ENCODE assay signal across 8 cellular contexts in genomic region chrX:107775734-107776511, GRCh38. TPM values are rescaled to one million over a fixed set of nuclear protein-coding genes. Genes with fewer than 3 reads are reported as not detected.
A peak's percentile ranks its signal among the peaks of the same experiment; 100 is the strongest.
DNase-seq lines count a peak whose midpoint lies in the region; ATAC-seq and TF ChIP-seq lines count a peak whose summit lies in the region.

Gene TSC22D3 (minus strand): TSS chrX:107775787. CDS start chrX:107775419, 368 bp downstream.

- peaks cover 0 to 2% (median 0%) of the 10 kb centered on the region in 4 donors for H3K36me3 ChIP-seq in liver (ENCODE audit: control insufficient read depth in 4 of 4, insufficient read depth in 3 of 4, low read depth in 1 of 4, low read length in 3 of 4)

- peak within 1 kb of the TSS in 1 of 2 donors; percentile 42 for H3K9ac ChIP-seq in liver (ENCODE audit: low read depth in 1 of 2, low read length in 2 of 2)

- H3K27ac ChIP-seq in dorsolateral prefrontal cortex (peak within 1 kb of the TSS in 58 of 59 donors; percentile 24 to 87 (median 76)), liver (ENCODE audit: low read depth in 1 of 2, low read length in 2 of 2) (peak within 1 kb of the TSS; percentile 13 to 54)

- H3K4me1 ChIP-seq in liver (ENCODE audit: control insufficient read depth in 4 of 4, insufficient read depth in 4 of 4, low read length in 3 of 4), result peaks cover 2 to 25% (median 12%) of the 10 kb centered on the region in 4 donors

- peak; percentile 60 to 76 for TF ChIP-seq RAD21 in liver (IDR thresholded peaks at IDR 0.05)

- TF ChIP-seq CTCF in dorsolateral prefrontal cortex (IDR thresholded peaks at IDR 0.05 in 54 of 56, conservative IDR thresholded peaks at IDR 0.05 in 2 of 56; ENCODE audit: low read depth in 1 of 56, partially characterized antibody in 56 of 56) (peak in 29 of 56 donors; percentile 10 to 56 (median 31)), liver (IDR thresholded peaks at IDR 0.05; ENCODE audit: low read depth, low read length, missing input control) (peak; percentile 5)

- peak within 1 kb of the TSS; percentile 29 to 76 (median 62) for H3K4me3 ChIP-seq in dorsolateral prefrontal cortex
- peak within 1 kb of the TSS; percentile 20 to 71 (median 66) for H3K4me3 ChIP-seq in liver (ENCODE audit: low read depth in 1 of 3, low read length in 3 of 3)

- under 1% methylated on average over 59 of the region's 59 CpGs for WGBS in liver

- DNase-seq in Ammon's horn (ENCODE audit: low spot score), result peak; percentile 85
- peak; percentile 40 for DNase-seq in GM19238 (ENCODE audit: insufficient read length, low spot score)
- peak; percentile 47 to 79 for DNase-seq in NCI-H526 (lab: John Stamatoyannopoulos, UW)
- DNase-seq in activated CD4-positive, alpha-beta T cell treated with anti-CD3 and anti-CD28 coated beads, Interleukin-2, amount 50 U/mL, for 48 hours, result peak; percentile 51 to 68
- peak; percentile 53 to 84 (median 74) for DNase-seq in dorsolateral prefrontal cortex
- DNase-seq in stimulated activated CD4-positive, alpha-beta T cell treated with anti-CD3 and anti-CD28 coated beads, Interleukin-4, amount 100 ng/mL, for 1 hour, result peak; percentile 48

- ATAC-seq in HG03378 (IDR thresholded peaks at IDR 0.05; ENCODE audit: unreplicated experiment), result peak; percentile 63

- intact Hi-C loops in dorsolateral prefrontal cortex (cut with DNase I), result loop anchor here (2.0 to 5.0 kb wide), 5 partner anchors 33 to 119 kb away; no protein-coding TSS in a partner anchor

- H3K9me3 ChIP-seq in liver (ENCODE audit: control insufficient read depth in 4 of 4, low read length in 3 of 4), result no peaks in the 10 kb centered on the region

- H3K27me3 ChIP-seq in dorsolateral prefrontal cortex (peaks cover 0 to 76% (median 18%) of the 10 kb centered on the region in 45 donors), liver (ENCODE audit: control insufficient read depth in 4 of 4, insufficient read depth in 4 of 4, low read length in 3 of 4) (no peaks in the 10 kb centered on the region)

TF ChIP-seq in liver, 16 proteins besides CTCF, POLR2A, EP300 and RAD21:
- TF ChIP-seq, protein P1, sequence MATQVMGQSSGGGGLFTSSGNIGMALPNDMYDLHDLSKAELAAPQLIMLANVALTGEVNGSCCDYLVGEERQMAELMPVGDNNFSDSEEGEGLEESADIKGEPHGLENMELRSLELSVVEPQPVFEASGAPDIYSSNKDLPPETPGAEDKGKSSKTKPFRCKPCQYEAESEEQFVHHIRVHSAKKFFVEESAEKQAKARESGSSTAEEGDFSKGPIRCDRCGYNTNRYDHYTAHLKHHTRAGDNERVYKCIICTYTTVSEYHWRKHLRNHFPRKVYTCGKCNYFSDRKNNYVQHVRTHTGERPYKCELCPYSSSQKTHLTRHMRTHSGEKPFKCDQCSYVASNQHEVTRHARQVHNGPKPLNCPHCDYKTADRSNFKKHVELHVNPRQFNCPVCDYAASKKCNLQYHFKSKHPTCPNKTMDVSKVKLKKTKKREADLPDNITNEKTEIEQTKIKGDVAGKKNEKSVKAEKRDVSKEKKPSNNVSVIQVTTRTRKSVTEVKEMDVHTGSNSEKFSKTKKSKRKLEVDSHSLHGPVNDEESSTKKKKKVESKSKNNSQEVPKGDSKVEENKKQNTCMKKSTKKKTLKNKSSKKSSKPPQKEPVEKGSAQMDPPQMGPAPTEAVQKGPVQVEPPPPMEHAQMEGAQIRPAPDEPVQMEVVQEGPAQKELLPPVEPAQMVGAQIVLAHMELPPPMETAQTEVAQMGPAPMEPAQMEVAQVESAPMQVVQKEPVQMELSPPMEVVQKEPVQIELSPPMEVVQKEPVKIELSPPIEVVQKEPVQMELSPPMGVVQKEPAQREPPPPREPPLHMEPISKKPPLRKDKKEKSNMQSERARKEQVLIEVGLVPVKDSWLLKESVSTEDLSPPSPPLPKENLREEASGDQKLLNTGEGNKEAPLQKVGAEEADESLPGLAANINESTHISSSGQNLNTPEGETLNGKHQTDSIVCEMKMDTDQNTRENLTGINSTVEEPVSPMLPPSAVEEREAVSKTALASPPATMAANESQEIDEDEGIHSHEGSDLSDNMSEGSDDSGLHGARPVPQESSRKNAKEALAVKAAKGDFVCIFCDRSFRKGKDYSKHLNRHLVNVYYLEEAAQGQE (IDR thresholded peaks at IDR 0.05), result peak; percentile 71
- TF ChIP-seq SP1 (IDR thresholded peaks at IDR 0.05) (peak; percentile 65), ATF3 (IDR thresholded peaks at IDR 0.05) (no peak), HNF4G (IDR thresholded peaks at IDR 0.05) (no peak), NR2F2 (IDR thresholded peaks at IDR 0.05) (peak; percentile 18), EGR1 (IDR thresholded peaks at IDR 0.05; ENCODE audit: low read depth in 2 of 2) (no peak), HNF4A (conservative IDR thresholded peaks at IDR 0.05) (peak in 1 of 2 donors; percentile 32), FOXA2 (IDR thresholded peaks at IDR 0.05) (no peak), FOXA1 (IDR thresholded peaks at IDR 0.05) (peak; percentile 21), TAF1 (conservative IDR thresholded peaks at IDR 0.05) (peak; percentile 71), RXRA (IDR thresholded peaks at IDR 0.05) (peak; percentile 22 to 34), YY1 (IDR thresholded peaks at IDR 0.05) (peak; percentile 23), JUND (IDR thresholded peaks at IDR 0.05) (no peak), GABPA (IDR thresholded peaks at IDR 0.05 in 1 of 2, conservative IDR thresholded peaks at IDR 0.05 in 1 of 2) (no peak)
- TF ChIP-seq, protein P2, sequence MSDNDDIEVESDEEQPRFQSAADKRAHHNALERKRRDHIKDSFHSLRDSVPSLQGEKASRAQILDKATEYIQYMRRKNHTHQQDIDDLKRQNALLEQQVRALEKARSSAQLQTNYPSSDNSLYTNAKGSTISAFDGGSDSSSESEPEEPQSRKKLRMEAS (IDR thresholded peaks at IDR 0.05), result peak; percentile 15
- TF ChIP-seq, protein P3, sequence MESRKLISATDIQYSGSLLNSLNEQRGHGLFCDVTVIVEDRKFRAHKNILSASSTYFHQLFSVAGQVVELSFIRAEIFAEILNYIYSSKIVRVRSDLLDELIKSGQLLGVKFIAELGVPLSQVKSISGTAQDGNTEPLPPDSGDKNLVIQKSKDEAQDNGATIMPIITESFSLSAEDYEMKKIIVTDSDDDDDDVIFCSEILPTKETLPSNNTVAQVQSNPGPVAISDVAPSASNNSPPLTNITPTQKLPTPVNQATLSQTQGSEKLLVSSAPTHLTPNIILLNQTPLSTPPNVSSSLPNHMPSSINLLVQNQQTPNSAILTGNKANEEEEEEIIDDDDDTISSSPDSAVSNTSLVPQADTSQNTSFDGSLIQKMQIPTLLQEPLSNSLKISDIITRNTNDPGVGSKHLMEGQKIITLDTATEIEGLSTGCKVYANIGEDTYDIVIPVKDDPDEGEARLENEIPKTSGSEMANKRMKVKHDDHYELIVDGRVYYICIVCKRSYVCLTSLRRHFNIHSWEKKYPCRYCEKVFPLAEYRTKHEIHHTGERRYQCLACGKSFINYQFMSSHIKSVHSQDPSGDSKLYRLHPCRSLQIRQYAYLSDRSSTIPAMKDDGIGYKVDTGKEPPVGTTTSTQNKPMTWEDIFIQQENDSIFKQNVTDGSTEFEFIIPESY (IDR thresholded peaks at IDR 0.05), result no peak

RNA-seq across cellular contexts. Expression of gene TSC22D3, which starts in this region (rescaled TPM):
- 100 to 1,000 TPM in 104 of 120 experiments, 10 to 100 TPM in 16; 72.2 to 218 (median 129) TPM for total RNA-seq in dorsolateral prefrontal cortex
- total RNA-seq in liver, result 10 to 100 TPM; 10.5 to 66.2 TPM
- polyA plus RNA-seq in liver, result 100 to 1,000 TPM in 1 of 2 donors, 10 to 100 TPM in 1; 30.1 to 128 TPM

Comparison
In these comparisons a context has a peak if more than half of its experiments do, and no peak if none do; other contexts are left out.
1. Peak in every context shown above with its lines: DNase-seq, ATAC-seq, H3K4me3 ChIP-seq and H3K27ac ChIP-seq.